ENCODE assay signal across 22 cellular contexts in genomic region chr15:93488157-93488803, GRCh38.
"Had no signal": no experiment of that assay in that cellular context is flagged by ENCODE, and none has a peak within 500 bp of the region (broad histone marks: within the 10 kb centered on the region; RNA-seq: fewer than 3 reads in every experiment).

No MANE protein-coding gene starts in this region.

- H3K27me3 Mint-ChIP-seq: memory B cell, type B pancreatic cell had no signal

- H3K27ac Mint-ChIP-seq: memory B cell; natural killer cell treated with Interleukin-12 subunit alpha and Interleukin-12 subunit beta and Interleukin-15 and Interleukin-18, amount 100 ng/mL, for 72 hours; progenitor cell of endocrine pancreas; stimulated activated effector memory CD8-positive, alpha-beta T cell treated with anti-CD3 and anti-CD28 coated beads, Interleukin-12 subunit alpha, Interleukin-12 subunit beta, amount 100 ng/mL, for 72 hours; type B pancreatic cell had no signal

- ATAC-seq: esophagus mucosa; gastrocnemius medialis; heart right ventricle; left lobe of liver; lower lobe of right lung; natural killer cell treated with Interleukin-12 subunit alpha and Interleukin-12 subunit beta and Interleukin-15 and Interleukin-18, amount 100 ng/mL, for 72 hours; pancreas; right lobe of liver; stimulated activated effector memory CD8-positive, alpha-beta T cell treated with anti-CD3 and anti-CD28 coated beads, Interleukin-12 subunit alpha, Interleukin-12 subunit beta, amount 100 ng/mL, for 72 hours; stimulated activated naive CD8-positive, alpha-beta T cell treated with anti-CD3 and anti-CD28 coated beads, Interleukin-15, Interleukin-2, amounts not matched to agents 100 U/mL and 50 U/mL, for 24 hours had no signal

- H3K9me3 ChIP-seq: gastrocnemius medialis, heart right ventricle, lower lobe of right lung, pancreas, right lobe of liver, suprapubic skin, thyroid gland had no signal

- H3K4me1 Mint-ChIP-seq: memory B cell; stimulated activated effector memory CD8-positive, alpha-beta T cell treated with anti-CD3 and anti-CD28 coated beads, Interleukin-12 subunit alpha, Interleukin-12 subunit beta, amount 100 ng/mL, for 72 hours had no signal

- H3K27ac ChIP-seq: lower lobe of right lung, right lobe of liver, suprapubic skin, thyroid gland had no signal

- H3K9me3 Mint-ChIP-seq: memory B cell; natural killer cell treated with Interleukin-12 subunit alpha and Interleukin-12 subunit beta and Interleukin-15 and Interleukin-18, amount 100 ng/mL, for 72 hours; stimulated activated effector memory CD8-positive, alpha-beta T cell treated with anti-CD3 and anti-CD28 coated beads, Interleukin-12 subunit alpha, Interleukin-12 subunit beta, amount 100 ng/mL, for 72 hours had no signal

- DNase-seq: effector memory CD4-positive, alpha-beta T cell; gastrocnemius medialis; hypothalamus; kidney glomerular epithelial cell; lower lobe of right lung; midbrain; occipital lobe; pancreas; right lobe of liver; stimulated activated CD4-positive, alpha-beta T cell treated with anti-CD3 and anti-CD28 coated beads, Interleukin-4, amount 100 ng/mL, for 1 hour; stimulated activated CD8-positive, alpha-beta memory T cell treated with anti-CD3 and anti-CD28 coated beads, Interleukin-4, amount 100 ng/mL, for 48 hours; stimulated activated naive CD8-positive, alpha-beta T cell treated with anti-CD3 and anti-CD28 coated beads, Interleukin-15, Interleukin-2, amounts not matched to agents 100 U/mL and 50 U/mL, for 24 hours; thyroid gland had no signal

- H3K4me3 ChIP-seq: gastrocnemius medialis, heart right ventricle, lower lobe of right lung, pancreas, right lobe of liver, suprapubic skin, thyroid gland had no signal

- H3K27me3 ChIP-seq: gastrocnemius medialis, heart right ventricle, pancreas, right lobe of liver, suprapubic skin, thyroid gland had no signal

- H3K4me1 ChIP-seq: lower lobe of right lung, right lobe of liver, thyroid gland had no signal

- H3K36me3 ChIP-seq: gastrocnemius medialis, heart right ventricle, lower lobe of right lung, pancreas, right lobe of liver, suprapubic skin, thyroid gland had no signal

- H3K36me3 Mint-ChIP-seq: memory B cell; natural killer cell treated with Interleukin-12 subunit alpha and Interleukin-12 subunit beta and Interleukin-15 and Interleukin-18, amount 100 ng/mL, for 72 hours; stimulated activated effector memory CD8-positive, alpha-beta T cell treated with anti-CD3 and anti-CD28 coated beads, Interleukin-12 subunit alpha, Interleukin-12 subunit beta, amount 100 ng/mL, for 72 hours had no signal

- H3K4me3 Mint-ChIP-seq: memory B cell; natural killer cell treated with Interleukin-12 subunit alpha and Interleukin-12 subunit beta and Interleukin-15 and Interleukin-18, amount 100 ng/mL, for 72 hours; stimulated activated effector memory CD8-positive, alpha-beta T cell treated with anti-CD3 and anti-CD28 coated beads, Interleukin-12 subunit alpha, Interleukin-12 subunit beta, amount 100 ng/mL, for 72 hours; type B pancreatic cell had no signal
